In the genomic region with DNA sequence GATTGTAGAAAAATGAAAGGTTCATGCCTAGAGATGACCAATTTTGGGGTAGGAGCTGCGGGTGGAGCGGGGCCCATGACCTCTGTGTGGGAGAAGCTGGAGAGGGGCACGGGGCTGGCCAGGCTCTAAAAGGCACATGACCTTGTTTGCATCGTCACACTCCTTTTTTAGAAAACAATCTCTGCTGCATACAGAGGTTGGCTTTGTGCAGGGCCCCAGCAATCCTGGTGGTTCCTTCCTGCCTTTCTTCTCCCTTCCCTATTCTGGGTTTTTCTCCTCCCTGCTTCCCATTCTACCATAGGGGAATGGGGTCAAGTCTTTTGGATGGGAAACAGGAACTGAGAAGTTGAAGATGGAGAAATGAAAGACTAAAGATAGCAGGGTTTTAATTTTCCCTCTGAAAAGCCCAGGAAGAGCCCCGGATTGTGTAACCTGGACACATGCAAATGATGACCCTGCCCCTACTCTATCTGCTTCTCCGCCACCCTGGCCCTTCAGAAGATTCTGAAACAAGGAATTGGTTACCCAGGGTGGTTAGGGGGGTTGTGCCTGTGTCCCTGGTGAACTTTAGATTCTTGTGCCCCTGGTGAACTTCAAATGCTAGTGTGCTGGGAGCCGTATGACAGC, we compare ENCODE assay signal across 13 cellular contexts. TPM values are rescaled to one million over a fixed set of nuclear protein-coding genes. Genes with fewer than 3 reads are reported as not detected.
DNase-seq lines count a peak whose midpoint lies in the region; ATAC-seq and TF ChIP-seq lines count a peak whose summit lies in the region.
"Had no signal": no experiment of that assay in that cellular context is flagged by ENCODE, and none has a peak within 500 bp of the region (broad histone marks: within the 10 kb centered on the region; RNA-seq: fewer than 3 reads in every experiment).

No MANE protein-coding gene starts in this region.

- H3K4me1 Mint-ChIP-seq in activated T-cell treated with anti-CD3 and anti-CD28 coated beads, Interleukin-2, amount 50 U/mL, for 4 hours (ENCODE audit: low read depth) = no peaks in the 10 kb centered on the region

- H3K27ac ChIP-seq in Peyer's patch = peak overlapping the region in 3 of 4 donors; percentile 22 to 68 (median 56)
- H3K27ac ChIP-seq in muscle layer of duodenum (ENCODE audit: low read length) = peak overlapping the region; percentile 80
- H3K27ac ChIP-seq in upper lobe of left lung = peak overlapping the region; percentile 32 to 90 (median 72)

- no peaks in the 10 kb centered on the region for H3K36me3 Mint-ChIP-seq in activated T-cell treated with anti-CD3 and anti-CD28 coated beads, Interleukin-2, amount 50 U/mL, for 4 hours (ENCODE audit: insufficient read depth)
- H3K36me3 Mint-ChIP-seq: naive thymus-derived CD4-positive, alpha-beta T cell had no signal

- no peaks in the 10 kb centered on the region for H3K36me3 ChIP-seq in Peyer's patch
- H3K36me3 ChIP-seq in muscle layer of duodenum (ENCODE audit: control insufficient read depth in 1 of 2, insufficient read depth in 2 of 2, low read length in 2 of 2) = no peaks in the 10 kb centered on the region
- H3K36me3 ChIP-seq in upper lobe of left lung = no peaks in the 10 kb centered on the region
- no peaks in the 10 kb centered on the region for H3K36me3 ChIP-seq in BE2C

- no peaks in the 10 kb centered on the region for H3K9me3 Mint-ChIP-seq in activated T-cell treated with anti-CD3 and anti-CD28 coated beads, Interleukin-2, amount 50 U/mL, for 4 hours
- H3K9me3 Mint-ChIP-seq: naive thymus-derived CD4-positive, alpha-beta T cell; T-helper 1 cell treated with Interleukin-12 subunit alpha and Interleukin-12 subunit beta and Interleukin-4 antibody, amounts not matched to agents 30 μg/mL and 1 μg/mL, for 36 hours had no signal

- no peak for TF ChIP-seq EP300 in upper lobe of left lung (IDR thresholded peaks at IDR 0.05)

- H3K4me3 ChIP-seq in Peyer's patch = no peak overlapping the region
- H3K4me3 ChIP-seq in fibroblast of pulmonary artery (replicated peaks; ENCODE audit: low read depth, low read length) = no peak overlapping the region
- H3K4me3 ChIP-seq in muscle layer of duodenum (ENCODE audit: low read depth in 1 of 2, low read length in 2 of 2) = no peak overlapping the region
- no peak overlapping the region for H3K4me3 ChIP-seq in upper lobe of left lung
- no peak overlapping the region for H3K4me3 ChIP-seq in BE2C (ENCODE audit: low read depth, low read length)
- H3K4me3 ChIP-seq: body of pancreas had no signal

- 58 to 69% methylated on average over 7 of the region's 7 CpGs for WGBS in upper lobe of left lung, 2 donors

- peaks cover 5% of the 10 kb centered on the region for H3K27me3 Mint-ChIP-seq in activated T-cell treated with anti-CD3 and anti-CD28 coated beads, Interleukin-2, amount 50 U/mL, for 4 hours (ENCODE audit: low read depth)

- no peak for TF ChIP-seq CTCF in Peyer's patch (IDR thresholded peaks at IDR 0.05)
- TF ChIP-seq CTCF in fibroblast of pulmonary artery (IDR thresholded peaks at IDR 0.05; ENCODE audit: low read length, missing control alignments) = no peak
- TF ChIP-seq CTCF in upper lobe of left lung (IDR thresholded peaks at IDR 0.05) = no peak
- no peak for TF ChIP-seq CTCF in BE2C (IDR thresholded peaks at IDR 0.05; ENCODE audit: low read depth, low read length)

- H3K4me1 ChIP-seq in Peyer's patch = peaks cover 0 to 60% (median 0%) of the 10 kb centered on the region in 4 donors
- H3K4me1 ChIP-seq in muscle layer of duodenum (ENCODE audit: control insufficient read depth in 1 of 2, insufficient read depth in 2 of 2, low read length in 2 of 2) = peaks cover 23 to 69% of the 10 kb centered on the region in 2 donors
- H3K4me1 ChIP-seq in upper lobe of left lung = peaks cover 62 to 86% (median 79%) of the 10 kb centered on the region in 4 donors
- peaks cover 18% of the 10 kb centered on the region; the same call in 1 of the 2 replicates for H3K4me1 ChIP-seq in BE2C

- H3K27me3 ChIP-seq in Peyer's patch (no peaks in the 10 kb centered on the region), muscle layer of duodenum (ENCODE audit: low read depth, low read length) (no peaks in the 10 kb centered on the region), upper lobe of left lung (no peaks in the 10 kb centered on the region), BE2C (no peaks in the 10 kb centered on the region)
- H3K27me3 ChIP-seq: body of pancreas had no signal

- DNase-seq in Peyer's patch = no peak
- DNase-seq in fibroblast of pulmonary artery (ENCODE audit: low read depth) = peak; percentile 55
- DNase-seq in upper lobe of left lung = no peak
- no peak for DNase-seq in activated T-cell treated with anti-CD3 and anti-CD28 coated beads, Interleukin-2, amount 50 U/mL, for 4 hours
- DNase-seq in BE2C = no peak
- DNase-seq: body of pancreas; DMS79 treated with DMSO at 0.1 percent for 48 hours; naive thymus-derived CD4-positive, alpha-beta T cell; NCI-H524 treated with DMSO at 0.1 percent for 48 hours; stimulated activated CD4-positive, alpha-beta T cell treated with anti-CD3 and anti-CD28 coated beads, Interleukin-2, amount 100 ng/mL, for 48 hours had no signal

- H3K9me3 ChIP-seq in Peyer's patch = no peaks in the 10 kb centered on the region
- no peaks in the 10 kb centered on the region for H3K9me3 ChIP-seq in muscle layer of duodenum (ENCODE audit: control insufficient read depth in 1 of 2, low read length in 2 of 2)
- no peaks in the 10 kb centered on the region for H3K9me3 ChIP-seq in upper lobe of left lung
- no peaks in the 10 kb centered on the region for H3K9me3 ChIP-seq in BE2C
- H3K9me3 ChIP-seq: body of pancreas had no signal

- ATAC-seq in upper lobe of left lung (ENCODE audit: low FRiP score in 2 of 2) (peak in 1 of 2 donors; percentile 37), GM18873 (IDR thresholded peaks at IDR 0.05; ENCODE audit: low FRiP score, unreplicated experiment) (no peak)
- no peak for ATAC-seq in activated T-cell treated with anti-CD3 and anti-CD28 coated beads, Interleukin-2, amount 50 U/mL, for 4 hours
- ATAC-seq: body of pancreas; naive thymus-derived CD4-positive, alpha-beta T cell had no signal

- H3K4me3 Mint-ChIP-seq in activated T-cell treated with anti-CD3 and anti-CD28 coated beads, Interleukin-2, amount 50 U/mL, for 4 hours = no peak overlapping the region
- H3K4me3 Mint-ChIP-seq: naive thymus-derived CD4-positive, alpha-beta T cell; T-helper 1 cell treated with Interleukin-12 subunit alpha and Interleukin-12 subunit beta and Interleukin-4 antibody, amounts not matched to agents 30 μg/mL and 1 μg/mL, for 36 hours had no signal

- TF ChIP-seq POLR2A in Peyer's patch (IDR thresholded peaks at IDR 0.05) (no peak), upper lobe of left lung (IDR thresholded peaks at IDR 0.05) (no peak)

RNA-seq across cellular contexts. Expression of a gene that starts 53.9 kb away (rescaled TPM):
- total RNA-seq in Peyer's patch (10 to 100 TPM; 30.6 to 59.4 (median 37.8) TPM), upper lobe of left lung (10 to 100 TPM; 20.4 to 26.0 (median 23.4) TPM)
- total RNA-seq in activated T-cell treated with anti-CD3 and anti-CD28 coated beads, Interleukin-2, amount 50 U/mL, for 4 hours = under 1 TPM; 0.13 to 0.22 (median 0.20) TPM
- polyA plus RNA-seq in BE2C (2012; ENCODE audit: insufficient read depth, insufficient read length, low read depth) = 3.6 TPM
- polyA plus RNA-seq: naive thymus-derived CD4-positive, alpha-beta T cell had no signal

Comparison
In these comparisons a context has a peak if more than half of its experiments do, and no peak if none do; other contexts are left out.
1. RNA of a gene that starts 53.9 kb away (total RNA-seq): 30.6 to 59.4 TPM in Peyer's patch and 20.4 to 26.0 TPM in upper lobe of left lung; 0.13 to 0.22 TPM in activated T-cell treated with anti-CD3 and anti-CD28 coated beads, Interleukin-2, amount 50 U/mL, for 4 hours; every median in the first group is over 10 times any median in the second.
2. Peak in every context shown above with its lines, with median percentiles within 50 percentile points of each other: H3K27ac ChIP-seq.